Comparison of ENCODE assay signal across 15 cellular contexts in genomic region chr6:4585682-4586468, GRCh38.
DNase-seq lines count a peak whose midpoint lies in the region; ATAC-seq, FAIRE-seq and TF ChIP-seq lines count a peak whose summit lies in the region.
"Had no signal": no experiment of that assay in that cellular context is flagged by ENCODE, and none has a peak within 500 bp of the region (broad histone marks: within the 10 kb centered on the region; RNA-seq: fewer than 3 reads in every experiment).

No MANE protein-coding gene starts in this region.

- H3K4me3 ChIP-seq in mucosa of descending colon, result no peak overlapping the region
- H3K4me3 ChIP-seq in kidney (ENCODE audit: low read length in 2 of 2), result no peak overlapping the region

- peaks cover 4% of the 10 kb centered on the region for H3K4me1 Mint-ChIP-seq in type B pancreatic cell (ENCODE audit: unreplicated experiment)
- H3K4me1 Mint-ChIP-seq in activated CD8-positive, alpha-beta T cell treated with anti-CD3 and anti-CD28 coated beads for 36 hours (ENCODE audit: low read depth), result no peaks in the 10 kb centered on the region
- H3K4me1 Mint-ChIP-seq: CD4-positive, alpha-beta memory T cell had no signal

- H3K4me3 Mint-ChIP-seq in type B pancreatic cell, result peak overlapping the region; percentile 18
- no peak overlapping the region for H3K4me3 Mint-ChIP-seq in activated CD8-positive, alpha-beta T cell treated with anti-CD3 and anti-CD28 coated beads for 36 hours
- H3K4me3 Mint-ChIP-seq: CD4-positive, alpha-beta memory T cell had no signal

- peak; percentile 24 for DNase-seq in RPMI7951 (ENCODE audit: low read depth)
- DNase-seq in foreskin melanocyte, result peak; percentile 96
- DNase-seq in mucosa of descending colon, result no peak
- no peak for DNase-seq in type B pancreatic cell (ENCODE audit: extremely low spot score, unreplicated experiment)
- no peak for DNase-seq in activated CD8-positive, alpha-beta T cell treated with anti-CD3 and anti-CD28 coated beads for 36 hours
- no peak for DNase-seq in kidney
- DNase-seq: ACHN; BE2C; CD4-positive, alpha-beta memory T cell; NCI-H1105 treated with DMSO at 0.1 percent for 48 hours; NCI-H2029; NCI-H2171 treated with DMSO at 0.1 percent for 48 hours; NCI-H510A had no signal

- CTCF ChIA-PET in activated CD8-positive, alpha-beta T cell treated with anti-CD3 and anti-CD28 coated beads for 36 hours (lab: Charles Lee), result no interaction called here

- POLR2A ChIA-PET in activated CD8-positive, alpha-beta T cell treated with anti-CD3 and anti-CD28 coated beads for 36 hours (lab: Charles Lee), result no interaction called here

- ATAC-seq in mucosa of descending colon, result peak; percentile 65
- no peak for ATAC-seq in activated CD8-positive, alpha-beta T cell treated with anti-CD3 and anti-CD28 coated beads for 36 hours
- ATAC-seq in GM18870 (IDR thresholded peaks at IDR 0.05; ENCODE audit: unreplicated experiment), result no peak

- H3K4me1 ChIP-seq in mucosa of descending colon (ENCODE audit: low read depth) (no peaks in the 10 kb centered on the region), kidney (ENCODE audit: control insufficient read depth in 1 of 2, insufficient read depth in 1 of 2, low read depth in 1 of 2, low read length in 2 of 2) (no peaks in the 10 kb centered on the region)
- H3K4me1 ChIP-seq: BE2C had no signal

- peaks cover 5% of the 10 kb centered on the region for H3K9me3 Mint-ChIP-seq in type B pancreatic cell
- H3K9me3 Mint-ChIP-seq in activated CD8-positive, alpha-beta T cell treated with anti-CD3 and anti-CD28 coated beads for 36 hours, result no peaks in the 10 kb centered on the region

- no peaks in the 10 kb centered on the region for H3K36me3 Mint-ChIP-seq in type B pancreatic cell
- no peaks in the 10 kb centered on the region for H3K36me3 Mint-ChIP-seq in activated CD8-positive, alpha-beta T cell treated with anti-CD3 and anti-CD28 coated beads for 36 hours (ENCODE audit: low read depth)
- H3K36me3 Mint-ChIP-seq: CD4-positive, alpha-beta memory T cell had no signal

- no peaks in the 10 kb centered on the region for H3K27me3 Mint-ChIP-seq in type B pancreatic cell
- peaks cover 7% of the 10 kb centered on the region for H3K27me3 Mint-ChIP-seq in activated CD8-positive, alpha-beta T cell treated with anti-CD3 and anti-CD28 coated beads for 36 hours

- H3K9me3 ChIP-seq in mucosa of descending colon, result no peaks in the 10 kb centered on the region
- H3K9me3 ChIP-seq in kidney (ENCODE audit: control insufficient read depth in 1 of 2, low read length in 2 of 2), result no peaks in the 10 kb centered on the region
- H3K9me3 ChIP-seq: BE2C had no signal

- FAIRE-seq in kidney (lab: Jason Lieb, UNC), result no peak

- TF ChIP-seq CTCF in mucosa of descending colon (IDR thresholded peaks at IDR 0.05) (no peak), type B pancreatic cell (conservative IDR thresholded peaks at IDR 0.05) (no peak), kidney (IDR thresholded peaks at IDR 0.05; ENCODE audit: borderline replicate concordance, extremely low read depth, insufficient read depth) (no peak)
- no peak for TF ChIP-seq CTCF in activated CD8-positive, alpha-beta T cell treated with anti-CD3 and anti-CD28 coated beads for 36 hours (IDR thresholded peaks at IDR 0.05)

- intact Hi-C loops in mucosa of descending colon (cut with DNase I, micrococcal nuclease) (no loop called here), kidney (cut with DNase I) (no loop called here)
- intact Hi-C loops in activated CD8-positive, alpha-beta T cell treated with anti-CD3 and anti-CD28 coated beads for 36 hours (cut with micrococcal nuclease), result no loop called here

- H3K36me3 ChIP-seq in mucosa of descending colon (ENCODE audit: low read depth) (no peaks in the 10 kb centered on the region), kidney (ENCODE audit: control insufficient read depth in 1 of 2, insufficient read depth in 2 of 2, low read length in 2 of 2) (no peaks in the 10 kb centered on the region)
- H3K36me3 ChIP-seq: BE2C had no signal

- peak overlapping the region; percentile 71 for H3K27ac Mint-ChIP-seq in type B pancreatic cell
- no peak overlapping the region for H3K27ac Mint-ChIP-seq in activated CD8-positive, alpha-beta T cell treated with anti-CD3 and anti-CD28 coated beads for 36 hours
- H3K27ac Mint-ChIP-seq: CD4-positive, alpha-beta memory T cell had no signal

- H3K9ac ChIP-seq in kidney (ENCODE audit: low read length in 2 of 2), result no peak overlapping the region
- H3K9ac ChIP-seq: KMS-11 had no signal

- H3K27ac ChIP-seq in kidney (ENCODE audit: low read depth in 2 of 2, low read length in 2 of 2), result no peak overlapping the region
- H3K27ac ChIP-seq: KMS-11 had no signal

Comparison
In these comparisons a context has a peak if more than half of its experiments do, and no peak if none do; other contexts are left out.
1. DNase-seq: peak in RPMI7951 (single experiment) and foreskin melanocyte (single experiment); none in mucosa of descending colon (0 of 3), type B pancreatic cell (single experiment), activated CD8-positive, alpha-beta T cell treated with anti-CD3 and anti-CD28 coated beads for 36 hours (single experiment) and kidney (single experiment).